ENCODE assay signal across 16 cellular contexts in the genomic region with DNA sequence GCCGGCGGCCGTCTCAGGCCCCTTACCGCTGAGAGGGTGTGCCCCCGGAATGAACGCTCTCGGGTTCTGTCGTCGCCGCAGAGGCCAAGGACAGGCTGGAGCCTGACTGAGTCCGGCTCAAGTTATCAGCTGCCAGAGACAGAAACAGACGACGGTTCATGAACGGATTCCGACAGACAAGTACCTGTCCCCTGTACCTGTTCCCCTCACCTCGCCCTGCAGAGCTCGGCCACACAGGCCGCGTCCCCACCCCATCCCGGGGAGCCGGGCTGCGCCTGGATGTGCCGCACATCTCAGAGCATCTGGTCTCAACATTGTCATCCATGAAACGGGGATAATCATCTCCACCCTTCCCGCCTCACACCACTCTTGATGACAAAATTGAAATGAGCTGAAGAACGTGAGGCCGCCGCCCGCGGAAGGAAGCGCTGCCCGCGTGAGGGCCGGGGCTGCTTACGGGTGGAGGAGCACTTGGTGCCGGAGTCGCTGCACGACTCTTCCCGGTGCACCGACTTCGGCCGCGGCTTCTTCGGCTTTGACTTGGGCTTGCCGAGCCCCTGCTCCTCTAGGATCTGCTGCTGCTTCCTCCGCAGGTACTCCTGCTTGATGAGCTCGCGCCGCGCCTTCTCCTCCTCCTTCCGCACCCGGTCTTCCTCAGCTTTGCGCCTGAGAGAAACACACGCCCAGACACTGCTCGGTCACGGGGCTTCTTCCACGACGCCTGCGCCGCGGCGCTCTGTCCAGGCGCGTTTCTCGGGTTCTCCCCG.
DNase-seq lines count a peak whose midpoint lies in the region; ATAC-seq lines count a peak whose summit lies in the region.
"Had no signal": no experiment of that assay in that cellular context is flagged by ENCODE, and none has a peak within 500 bp of the region (broad histone marks: within the 10 kb centered on the region; RNA-seq: fewer than 3 reads in every experiment).

No MANE protein-coding gene starts in this region.

- no peak overlapping the region for H2BK15ac ChIP-seq in neuronal stem cell (ENCODE audit: low read length)

- no peak overlapping the region for H2BK120ac ChIP-seq in neuronal stem cell (ENCODE audit: low read depth, low read length)

- no peak overlapping the region for H2AK5ac ChIP-seq in neuronal stem cell (ENCODE audit: low read depth, low read length)

- CTCF ChIA-PET in activated CD8-positive, alpha-beta memory T cell treated with anti-CD3 and anti-CD28 coated beads, Interleukin-2, amount 10 ng/mL, durations not matched to agents 7 days and 5 days (lab: Charles Lee) = interaction anchor here (1.2 kb wide), 1 partner anchor 21 kb away, joined by 4 read pairs; no protein-coding TSS in a partner anchor

- H3K79me1 ChIP-seq in neuronal stem cell (ENCODE audit: low read depth, low read length) = peaks cover 4% of the 10 kb centered on the region

- peaks cover 86 to 99% of the 10 kb centered on the region in 2 donors for H3K36me3 ChIP-seq in neuronal stem cell (replicated peaks in 1 of 2; ENCODE audit: control insufficient read depth in 2 of 2, insufficient read depth in 2 of 2, low read length in 2 of 2)

- H3K9me3 Mint-ChIP-seq in activated CD8-positive, alpha-beta memory T cell treated with anti-CD3 and anti-CD28 coated beads, Interleukin-2, amount 10 ng/mL, durations not matched to agents 7 days and 5 days (ENCODE audit: low read depth) = no peaks in the 10 kb centered on the region
- H3K9me3 Mint-ChIP-seq: CD4-positive, alpha-beta T cell had no signal

- no peaks in the 10 kb centered on the region for H3K27me3 ChIP-seq in neuronal stem cell (ENCODE audit: control insufficient read depth in 3 of 3, insufficient read depth in 3 of 3, low read depth in 1 of 3, low read length in 3 of 3)

- no peak overlapping the region for H3K27ac ChIP-seq in neuronal stem cell (replicated peaks; ENCODE audit: low read length)
- H3K27ac ChIP-seq: 22Rv1, A549, C4-2B, GM23248, HL-60 had no signal

- H3K4me3 Mint-ChIP-seq in activated CD8-positive, alpha-beta memory T cell treated with anti-CD3 and anti-CD28 coated beads, Interleukin-2, amount 10 ng/mL, durations not matched to agents 7 days and 5 days = no peak overlapping the region
- H3K4me3 Mint-ChIP-seq: CD4-positive, alpha-beta T cell had no signal

- intact Hi-C loops in Right ventricle myocardium superior (cut with DNase I) (no loop called here), left ventricle myocardium superior (cut with micrococcal nuclease) (no loop called here)

- no CpG with 5 or more reads among the region's 66 CpGs for WGBS in neuronal stem cell (ENCODE audit: extremely low coverage in 2 of 2, insufficient read length in 2 of 2, insufficient replicate concordance in 1 of 2), 2 donors

- ATAC-seq in activated CD8-positive, alpha-beta memory T cell treated with anti-CD3 and anti-CD28 coated beads, Interleukin-2, amount 10 ng/mL, durations not matched to agents 7 days and 5 days = no peak
- ATAC-seq in Right ventricle myocardium superior (ENCODE audit: poor library complexity) (no peak), left ventricle myocardium superior (no peak)
- ATAC-seq: A549 had no signal

- no peak overlapping the region for H3K9ac ChIP-seq in neuronal stem cell (ENCODE audit: low read depth, low read length, poor library complexity)
- H3K9ac ChIP-seq: GM23248 had no signal

- H3K14ac ChIP-seq in neuronal stem cell (ENCODE audit: low read length) = no peak overlapping the region

- H2BK12ac ChIP-seq in neuronal stem cell (ENCODE audit: low read length) = no peak overlapping the region

- no peak overlapping the region for H4K91ac ChIP-seq in neuronal stem cell (ENCODE audit: low read depth, low read length, poor library complexity)

- DNase-seq in activated CD8-positive, alpha-beta memory T cell treated with anti-CD3 and anti-CD28 coated beads, Interleukin-2, amount 50 U/mL, for 48 hours = peak; percentile 43
- DNase-seq in activated CD8-positive, alpha-beta memory T cell treated with anti-CD3 and anti-CD28 coated beads, Interleukin-2, amount 10 ng/mL, durations not matched to agents 7 days and 5 days = no peak
- DNase-seq in Right ventricle myocardium superior (peak; percentile 26), left ventricle myocardium superior (no peak), neuronal stem cell (ENCODE audit: low spot score) (no peak), GM19240 (ENCODE audit: insufficient read length, low spot score) (no peak), NCI-H2171 (lab: John Stamatoyannopoulos, UW) (no peak)
- DNase-seq: AML-193; Caco-2; CD4-positive, alpha-beta T cell; GM23248; HCEC 1CT had no signal

- H2BK5ac ChIP-seq in neuronal stem cell (ENCODE audit: low read length) = peak overlapping the region; percentile 43

- H3K18ac ChIP-seq in neuronal stem cell (ENCODE audit: low read length) = peak overlapping the region; percentile 22

- H3K23ac ChIP-seq in neuronal stem cell (ENCODE audit: low read depth, low read length, poor library complexity) = peak overlapping the region; percentile 20

- H3K27ac Mint-ChIP-seq in activated CD8-positive, alpha-beta memory T cell treated with anti-CD3 and anti-CD28 coated beads, Interleukin-2, amount 10 ng/mL, durations not matched to agents 7 days and 5 days = no peak overlapping the region
- H3K27ac Mint-ChIP-seq: CD4-positive, alpha-beta T cell had no signal

- H3K4me3 ChIP-seq in neuronal stem cell (ENCODE audit: low read length in 2 of 2) = no peak overlapping the region
- H3K4me3 ChIP-seq: A549, GM23248 had no signal

- no peak overlapping the region for H2AFZ ChIP-seq in neuronal stem cell (ENCODE audit: low read length)
- H2AFZ ChIP-seq: GM23248 had no signal

- H3K4me2 ChIP-seq in neuronal stem cell (ENCODE audit: insufficient read depth, low read length, poor library complexity, severe bottlenecking) = no peak overlapping the region
- H3K4me2 ChIP-seq: A549 had no signal

- no peaks in the 10 kb centered on the region for H3K9me3 ChIP-seq in neuronal stem cell (replicated peaks in 1 of 2; ENCODE audit: control insufficient read depth in 2 of 2, insufficient read depth in 1 of 2, low read depth in 1 of 2, low read length in 2 of 2)
- H3K9me3 ChIP-seq: A549, Caco-2 had no signal

- no peak overlapping the region for H3K4ac ChIP-seq in neuronal stem cell (ENCODE audit: low read length)

- H3K27me3 Mint-ChIP-seq in activated CD8-positive, alpha-beta memory T cell treated with anti-CD3 and anti-CD28 coated beads, Interleukin-2, amount 10 ng/mL, durations not matched to agents 7 days and 5 days = no peaks in the 10 kb centered on the region
- H3K27me3 Mint-ChIP-seq: CD4-positive, alpha-beta T cell had no signal

- H3K4me1 Mint-ChIP-seq in activated CD8-positive, alpha-beta memory T cell treated with anti-CD3 and anti-CD28 coated beads, Interleukin-2, amount 10 ng/mL, durations not matched to agents 7 days and 5 days = peaks cover 8% of the 10 kb centered on the region

- H3K36me3 Mint-ChIP-seq in activated CD8-positive, alpha-beta memory T cell treated with anti-CD3 and anti-CD28 coated beads, Interleukin-2, amount 10 ng/mL, durations not matched to agents 7 days and 5 days = peaks cover 12% of the 10 kb centered on the region

- no peak overlapping the region for H4K8ac ChIP-seq in neuronal stem cell (ENCODE audit: low read depth, low read length)

- no peaks in the 10 kb centered on the region for H3K4me1 ChIP-seq in neuronal stem cell (ENCODE audit: control insufficient read depth in 2 of 2, insufficient read depth in 1 of 2, low read depth in 1 of 2, low read length in 2 of 2)
- H3K4me1 ChIP-seq: A549, Caco-2 had no signal

Comparison
In these comparisons a context has a peak if more than half of its experiments do, and no peak if none do; other contexts are left out.
1. DNase-seq: peak in activated CD8-positive, alpha-beta memory T cell treated with anti-CD3 and anti-CD28 coated beads, Interleukin-2, amount 50 U/mL, for 48 hours (single experiment) and Right ventricle myocardium superior (single experiment); none in activated CD8-positive, alpha-beta memory T cell treated with anti-CD3 and anti-CD28 coated beads, Interleukin-2, amount 10 ng/mL, durations not matched to agents 7 days and 5 days (single experiment), left ventricle myocardium superior (single experiment), neuronal stem cell (single experiment), GM19240 (single experiment) and NCI-H2171 (single experiment).